In genomic region chr13:75783906-75784485, GRCh38 we compare ENCODE assay signal across 19 cellular contexts.
DNase-seq lines count a peak whose midpoint lies in the region; ATAC-seq and TF ChIP-seq lines count a peak whose summit lies in the region.
"Had no signal": no experiment of that assay in that cellular context is flagged by ENCODE, and none has a peak within 500 bp of the region (broad histone marks: within the 10 kb centered on the region; RNA-seq: fewer than 3 reads in every experiment).

No MANE protein-coding gene starts in this region.

- H3K4me3 ChIP-seq in mammary epithelial cell (replicated peaks in 1 of 3; ENCODE audit: insufficient read depth in 1 of 3, low read depth in 2 of 3, low read length in 3 of 3) (no peak overlapping the region), PC-3 (ENCODE audit: low read length) (no peak overlapping the region), skeletal muscle tissue (ENCODE audit: low read length in 3 of 3) (no peak overlapping the region)
- H3K4me3 ChIP-seq: GM23248, HAP-1 had no signal

- in situ Hi-C loops in mammary epithelial cell (cut with MboI; ENCODE audit: low sequenced_read_pairs in 2 of 2): no loop called here

- H3K27ac ChIP-seq in mammary epithelial cell (ENCODE audit: insufficient read depth, low read depth, low read length) (no peak overlapping the region), PC-3 (ENCODE audit: low read length) (0 out of 2 replicates have a peak overlapping the region, but pooled peaks have one; percentile 0), skeletal muscle tissue (ENCODE audit: low read depth, low read length) (peak overlapping the region; percentile 27)
- H3K27ac ChIP-seq: 22Rv1 had no signal

- intact Hi-C loops in MCF 10A (cut with micrococcal nuclease) (no loop called here), mammary epithelial cell (cut with micrococcal nuclease) (no loop called here), PC-3 (cut with micrococcal nuclease) (no loop called here)

- H3K4me3 Mint-ChIP-seq in MCF 10A (ENCODE audit: unreplicated experiment) (no peak overlapping the region), endothelial cell (ENCODE audit: unreplicated experiment) (no peak overlapping the region)
- H3K4me3 Mint-ChIP-seq: B cell had no signal

- H3K4me2 ChIP-seq in mammary epithelial cell (ENCODE audit: insufficient read depth, low read depth, low read length) (no peak overlapping the region), PC-3 (ENCODE audit: low read length) (no peak overlapping the region)

- H3K9me3 Mint-ChIP-seq in MCF 10A (ENCODE audit: unreplicated experiment) (no peaks in the 10 kb centered on the region), endothelial cell (ENCODE audit: unreplicated experiment) (peaks cover 11% of the 10 kb centered on the region)

- H3K27me3 Mint-ChIP-seq in MCF 10A (ENCODE audit: insufficient read depth, unreplicated experiment) (no peaks in the 10 kb centered on the region), endothelial cell (ENCODE audit: unreplicated experiment) (no peaks in the 10 kb centered on the region)
- H3K27me3 Mint-ChIP-seq: B cell had no signal

- H4K20me1 ChIP-seq in mammary epithelial cell (ENCODE audit: insufficient read depth, low read length) (no peaks in the 10 kb centered on the region), PC-3 (ENCODE audit: low read length) (0 out of 2 replicates have a peak, but pooled peaks cover 4% of the 10 kb centered on the region)

- BruUV-seq in MCF 10A (replicated peaks; lab: Mats Ljungman, UMichigan): no TSS peak
- no TSS peak for BruUV-seq in mammary epithelial cell (replicated peaks; lab: Mats Ljungman, UMichigan)
- no TSS peak for BruUV-seq in PC-3 (replicated peaks; lab: Mats Ljungman, UMichigan)

- H3K79me2 ChIP-seq in mammary epithelial cell (ENCODE audit: insufficient read depth, low read length) (peaks cover 2% of the 10 kb centered on the region), PC-3 (ENCODE audit: low read length) (peaks cover 68% of the 10 kb centered on the region)

- H3K36me3 Mint-ChIP-seq in MCF 10A (ENCODE audit: insufficient read depth, unreplicated experiment) (no peaks in the 10 kb centered on the region), endothelial cell (ENCODE audit: low read depth, unreplicated experiment) (peaks cover 4% of the 10 kb centered on the region)

- peak overlapping the region; percentile 52 for H3K27ac Mint-ChIP-seq in MCF 10A (ENCODE audit: low read depth, unreplicated experiment)
- H3K27ac Mint-ChIP-seq in endothelial cell (ENCODE audit: unreplicated experiment): no peak overlapping the region
- H3K27ac Mint-ChIP-seq: B cell had no signal

- DNase-seq in MCF 10A (ENCODE audit: unreplicated experiment) (no peak), mammary epithelial cell (no peak), PC-3 (no peak), left lobe of liver (ENCODE audit: low spot score) (no peak), endothelial cell (ENCODE audit: low spot score) (no peak), DMS153 (lab: John Stamatoyannopoulos, UW) (no peak)
- DNase-seq: COR-L47, GF-D8, GM23248, NCI-H1105, NCI-H2081, NCI-H2171 treated with DMSO at 0.1 percent for 48 hours, NCI-H446 treated with DMSO at 0.1 percent for 48 hours, SHP77 had no signal

- H3F3A ChIP-seq in PC-3 (ENCODE audit: low read length, unreplicated experiment): no peaks in the 10 kb centered on the region

- dilution Hi-C loops in mammary epithelial cell (cut with HindIII; ENCODE audit: low sequenced_read_pairs): no loop called here

- H3K4me1 Mint-ChIP-seq in MCF 10A (ENCODE audit: insufficient read depth, unreplicated experiment) (no peaks in the 10 kb centered on the region), endothelial cell (ENCODE audit: unreplicated experiment) (no peaks in the 10 kb centered on the region)
- H3K4me1 Mint-ChIP-seq: B cell had no signal

- WGBS in mammary epithelial cell (ENCODE audit: low coverage, missing lambda C conversion rate): 76% methylated on average over 4 of the region's 4 CpGs

- no peaks in the 10 kb centered on the region for H3K9me3 ChIP-seq in mammary epithelial cell (replicated peaks; ENCODE audit: insufficient read depth, low read length)
- H3K9me3 ChIP-seq in PC-3 (ENCODE audit: low read length): no peaks in the 10 kb centered on the region
- H3K9me3 ChIP-seq in skeletal muscle tissue (ENCODE audit: control insufficient read depth in 3 of 3, low read length in 3 of 3): peaks cover 3 to 4% (median 4%) of the 10 kb centered on the region in 3 donors
- H3K9me3 ChIP-seq: HAP-1 had no signal

- ATAC-seq in PC-3 (no peak), left lobe of liver (peak; percentile 13), GM21526 (IDR thresholded peaks at IDR 0.05; ENCODE audit: low FRiP score, unreplicated experiment) (no peak)

- TF ChIP-seq CTCF in MCF 10A (IDR thresholded peaks at IDR 0.05; ENCODE audit: unreplicated experiment): no peak
- no peak for TF ChIP-seq CTCF in mammary epithelial cell (conservative IDR thresholded peaks at IDR 0.05 in 1 of 2, IDR thresholded peaks at IDR 0.05 in 1 of 2; ENCODE audit: extremely low read depth in 1 of 2, insufficient read depth in 1 of 2, low read depth in 1 of 2, low read length in 2 of 2)
- TF ChIP-seq CTCF in PC-3 (conservative IDR thresholded peaks at IDR 0.05; ENCODE audit: low read depth, low read length): no peak
- TF ChIP-seq CTCF in endothelial cell (IDR thresholded peaks at IDR 0.05; ENCODE audit: unreplicated experiment): no peak

- CTCF ChIA-PET in MCF 10A (lab: Yijun Ruan, JAX): interaction anchor here (2.4 kb wide), 1 partner anchor 88 kb away, joined by 9 read pairs; no protein-coding TSS in a partner anchor
- CTCF ChIA-PET in mammary epithelial cell (lab: Charles Lee; ENCODE audit: low non-redundant PET): no interaction called here
- CTCF ChIA-PET in PC-3 (lab: Charles Lee): no interaction called here

- H2AFZ ChIP-seq in mammary epithelial cell (ENCODE audit: low read depth, low read length) (no peak overlapping the region), PC-3 (ENCODE audit: low read length) (no peak overlapping the region)
- H2AFZ ChIP-seq: GM23248 had no signal

- H3K9ac ChIP-seq in mammary epithelial cell (ENCODE audit: insufficient read depth, low read length): no peak overlapping the region
- no peak overlapping the region for H3K9ac ChIP-seq in PC-3 (ENCODE audit: low read length)
- no peak overlapping the region for H3K9ac ChIP-seq in skeletal muscle tissue (ENCODE audit: low read depth in 1 of 3, low read length in 3 of 3)
- H3K9ac ChIP-seq: GM23248 had no signal

- H3K9me2 ChIP-seq in PC-3 (replicated peaks; ENCODE audit: low read length): no peaks in the 10 kb centered on the region

- H3K4me1 ChIP-seq in mammary epithelial cell (ENCODE audit: insufficient read depth, low read length): peaks cover 3% of the 10 kb centered on the region
- peaks cover 16% of the 10 kb centered on the region for H3K4me1 ChIP-seq in PC-3 (ENCODE audit: insufficient read depth, low read length)
- H3K4me1 ChIP-seq in skeletal muscle tissue (ENCODE audit: control insufficient read depth in 3 of 3, insufficient read depth in 3 of 3, low read length in 3 of 3): peaks cover 9 to 17% (median 11%) of the 10 kb centered on the region in 3 donors
- H3K4me1 ChIP-seq: HAP-1 had no signal

- H3K27me3 ChIP-seq in mammary epithelial cell (ENCODE audit: insufficient read depth, low read length) (no peaks in the 10 kb centered on the region), PC-3 (ENCODE audit: low read length) (no peaks in the 10 kb centered on the region), skeletal muscle tissue (ENCODE audit: control insufficient read depth in 3 of 3, insufficient read depth in 3 of 3, low read length in 3 of 3) (no peaks in the 10 kb centered on the region)

- H3K36me3 ChIP-seq in mammary epithelial cell (ENCODE audit: insufficient read depth, low read length) (no peaks in the 10 kb centered on the region), PC-3 (ENCODE audit: low read depth, low read length) (peaks cover 10% of the 10 kb centered on the region), skeletal muscle tissue (ENCODE audit: control insufficient read depth in 3 of 3, insufficient read depth in 3 of 3, low read length in 3 of 3) (peaks cover 0 to 3% (median 0%) of the 10 kb centered on the region in 3 donors)
- H3K36me3 ChIP-seq: HAP-1 had no signal

- POLR2A ChIA-PET in MCF 10A (lab: Yijun Ruan, JAX): interaction anchor here (1.0 to 2.6 kb wide), 3 partner anchors 12 to 109 kb away, joined by 3 to 16 read pairs (median 3); no protein-coding TSS in a partner anchor
- POLR2A ChIA-PET in PC-3 (lab: Charles Lee; ENCODE audit: unreplicated experiment): interaction anchor here (0.5 kb wide), 1 partner anchor 95 kb away, joined by 3 read pairs; no protein-coding TSS in a partner anchor
